ENCODE assay signal across 11 cellular contexts in the genomic region with DNA sequence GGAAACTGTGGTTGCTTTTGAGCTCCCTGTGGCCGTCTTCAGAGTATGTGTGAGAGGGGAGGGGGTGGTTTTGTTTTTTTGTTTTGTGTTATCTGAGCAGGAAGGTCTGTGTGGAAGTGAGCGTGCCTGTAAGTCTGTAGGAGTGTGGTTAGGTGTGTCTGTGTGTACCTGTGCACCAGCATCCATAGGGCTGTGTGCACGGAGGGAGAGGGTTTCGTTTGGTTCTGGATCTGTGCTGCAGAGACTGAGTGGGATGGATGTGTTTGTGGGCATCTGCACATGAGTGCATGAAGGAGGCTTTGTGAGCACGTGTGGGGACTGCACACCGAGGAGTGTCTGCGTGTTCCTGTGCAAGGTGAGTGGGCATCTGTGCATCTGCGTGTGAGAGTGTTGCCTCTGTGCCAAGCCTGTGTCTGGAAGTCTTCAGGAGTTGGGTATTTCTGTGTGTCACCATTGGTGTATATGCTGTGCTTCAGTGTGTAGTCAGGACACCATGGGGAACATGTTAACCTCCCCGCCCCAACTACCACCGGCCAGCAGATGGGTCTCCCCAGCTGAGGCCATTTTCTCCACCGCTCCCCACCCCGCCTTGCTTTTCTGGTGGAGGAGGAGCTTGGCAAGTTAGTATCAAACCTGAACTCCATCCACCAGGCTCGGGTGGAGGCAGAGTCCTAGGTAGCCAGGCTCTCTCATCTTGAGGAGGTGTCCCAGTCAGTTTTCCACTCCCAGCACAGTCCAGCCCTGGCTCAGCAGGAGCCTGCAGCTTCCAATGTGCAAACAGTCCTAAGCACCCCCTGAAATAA. TPM values are rescaled to one million over a fixed set of nuclear protein-coding genes. Genes with fewer than 3 reads are reported as not detected.
DNase-seq lines count a peak whose midpoint lies in the region; ATAC-seq and TF ChIP-seq lines count a peak whose summit lies in the region.
"Had no signal": no experiment of that assay in that cellular context is flagged by ENCODE, and none has a peak within 500 bp of the region (broad histone marks: within the 10 kb centered on the region; RNA-seq: fewer than 3 reads in every experiment).

No MANE protein-coding gene starts in this region.

- peaks cover 0 to 78% (median 57%) of the 10 kb centered on the region in 11 experiments; a peak in 15 of 22 replicates for H4K20me1 ChIP-seq in BLaER1 treated with 17β-estradiol and CSF1 and Interleukin-3, amounts not matched to agents 10 nM and 100 nM
- no peaks in the 10 kb centered on the region for H4K20me1 ChIP-seq in neural cell (ENCODE audit: insufficient read depth)
- no peaks in the 10 kb centered on the region for H4K20me1 ChIP-seq in smooth muscle cell (ENCODE audit: low read depth)

- no peak for ATAC-seq in HG03159 (IDR thresholded peaks at IDR 0.05; ENCODE audit: unreplicated experiment)
- ATAC-seq in HG02798 (IDR thresholded peaks at IDR 0.05; ENCODE audit: poor library complexity, unreplicated experiment), result no peak
- ATAC-seq: esophagus mucosa had no signal

- H2AFZ ChIP-seq in neural cell (ENCODE audit: low read depth, low read length) (no peak overlapping the region), smooth muscle cell (ENCODE audit: low read depth) (no peak overlapping the region)

- no peaks in the 10 kb centered on the region for H3K36me3 ChIP-seq in BLaER1 treated with 17β-estradiol and CSF1 and Interleukin-3, amounts not matched to agents 10 nM and 100 nM
- H3K36me3 ChIP-seq in HUES6 (ENCODE audit: control insufficient read depth, insufficient read depth, low read length), result no peaks in the 10 kb centered on the region
- H3K36me3 ChIP-seq in neural cell (ENCODE audit: insufficient read depth, low read length), result no peaks in the 10 kb centered on the region
- H3K36me3 ChIP-seq in smooth muscle cell (ENCODE audit: low read depth), result no peaks in the 10 kb centered on the region
- H3K36me3 ChIP-seq: spleen had no signal

- peak overlapping the region in 4 of 10 experiments; percentile 10 to 35 (median 22); a peak in 4 of 20 replicates for H3K4me3 ChIP-seq in BLaER1 treated with 17β-estradiol and CSF1 and Interleukin-3, amounts not matched to agents 10 nM and 100 nM
- peak overlapping the region; percentile 47; the same call in 1 of the 2 replicates for H3K4me3 ChIP-seq in HUES6 (ENCODE audit: low read depth, low read length)
- H3K4me3 ChIP-seq in coronary artery, result peak overlapping the region; percentile 64
- H3K4me3 ChIP-seq in neural cell (ENCODE audit: low read length), result no peak overlapping the region
- H3K4me3 ChIP-seq in smooth muscle cell, result no peak overlapping the region

- 37% methylated on average over 12 of the region's 13 CpGs for WGBS in smooth muscle cell (ENCODE audit: low lambda C conversion rate)

- peak overlapping the region; percentile 43 to 74 (median 65); a peak in 21 of 22 replicates for H3K4me2 ChIP-seq in BLaER1 treated with 17β-estradiol and CSF1 and Interleukin-3, amounts not matched to agents 10 nM and 100 nM
- H3K4me2 ChIP-seq in neural cell (ENCODE audit: low read length) (no peak overlapping the region), smooth muscle cell (no peak overlapping the region)

- no peak overlapping the region for H3K9ac ChIP-seq in BLaER1 treated with 17β-estradiol and CSF1 and Interleukin-3, amounts not matched to agents 10 nM and 100 nM
- H3K9ac ChIP-seq in HUES6 (ENCODE audit: low read length) (no peak overlapping the region), neural cell (ENCODE audit: low read length) (no peak overlapping the region), smooth muscle cell (ENCODE audit: low read depth) (no peak overlapping the region)

- TF ChIP-seq EP300 in neural cell (conservative IDR thresholded peaks at IDR 0.05; ENCODE audit: poor library complexity, severe bottlenecking), result no peak

- TF ChIP-seq RAD21 in neural cell (conservative IDR thresholded peaks at IDR 0.05), result no peak

- peaks cover 100% of the 10 kb centered on the region in 11 experiments for H3K27me3 ChIP-seq in BLaER1 treated with 17β-estradiol and CSF1 and Interleukin-3, amounts not matched to agents 10 nM and 100 nM
- peaks cover 100% of the 10 kb centered on the region for H3K27me3 ChIP-seq in HUES6 (ENCODE audit: control insufficient read depth, insufficient read depth, low read length)
- H3K27me3 ChIP-seq in neural cell (ENCODE audit: insufficient read depth, low read depth, low read length), result peaks cover 100% of the 10 kb centered on the region
- peaks cover 100% of the 10 kb centered on the region for H3K27me3 ChIP-seq in smooth muscle cell (ENCODE audit: low read depth)

- TF ChIP-seq CTCF in coronary artery (IDR thresholded peaks at IDR 0.05) (no peak), neural cell (IDR thresholded peaks at IDR 0.05; ENCODE audit: poor library complexity, severe bottlenecking) (no peak), smooth muscle cell (IDR thresholded peaks at IDR 0.05; ENCODE audit: borderline replicate concordance, insufficient read depth, poor library complexity, severe bottlenecking) (no peak)

- H3K9me2 ChIP-seq in neural cell (ENCODE audit: insufficient read depth, low read length), result no peaks in the 10 kb centered on the region

- peaks cover 0 to 13% (median 0%) of the 10 kb centered on the region in 11 experiments; a peak in 3 of 22 replicates for H3K9me3 ChIP-seq in BLaER1 treated with 17β-estradiol and CSF1 and Interleukin-3, amounts not matched to agents 10 nM and 100 nM (replicated peaks in 1 of 11)
- H3K9me3 ChIP-seq in HUES6 (ENCODE audit: control insufficient read depth, insufficient read depth, low read depth, low read length) (no peaks in the 10 kb centered on the region), neural cell (ENCODE audit: low read length) (no peaks in the 10 kb centered on the region), smooth muscle cell (replicated peaks; ENCODE audit: low read depth) (no peaks in the 10 kb centered on the region)
- H3K9me3 ChIP-seq: spleen had no signal

- no peak overlapping the region for H3K27ac ChIP-seq in BLaER1 treated with 17β-estradiol and CSF1 and Interleukin-3, amounts not matched to agents 10 nM and 100 nM
- H3K27ac ChIP-seq in HUES6 (ENCODE audit: low read depth, low read length), result no peak overlapping the region
- H3K27ac ChIP-seq in coronary artery, result no peak overlapping the region
- H3K27ac ChIP-seq in neural cell (ENCODE audit: low read length), result no peak overlapping the region
- H3K27ac ChIP-seq in smooth muscle cell (ENCODE audit: low read depth), result no peak overlapping the region

- H3K4me1 ChIP-seq in BLaER1 treated with 17β-estradiol and CSF1 and Interleukin-3, amounts not matched to agents 10 nM and 100 nM, result peaks cover 30 to 39% (median 34%) of the 10 kb centered on the region in 10 experiments
- 0 out of 2 replicates have a peak, but pooled peaks cover 5% of the 10 kb centered on the region for H3K4me1 ChIP-seq in HUES6 (ENCODE audit: control insufficient read depth, insufficient read depth, low read length)
- peaks cover 14% of the 10 kb centered on the region for H3K4me1 ChIP-seq in smooth muscle cell (ENCODE audit: low read depth)

- H3F3A ChIP-seq in neural cell (ENCODE audit: insufficient read depth, low read length, poor library complexity, severe bottlenecking) (no peaks in the 10 kb centered on the region), smooth muscle cell (ENCODE audit: low read depth) (no peaks in the 10 kb centered on the region)

- H3K79me2 ChIP-seq in neural cell (replicated peaks; ENCODE audit: insufficient read depth, low read length) (no peaks in the 10 kb centered on the region), smooth muscle cell (ENCODE audit: low read depth) (no peaks in the 10 kb centered on the region)

- no peak for DNase-seq in coronary artery (ENCODE audit: low spot score)
- DNase-seq in smooth muscle cell (lab: John Stamatoyannopoulos, UW; ENCODE audit: unreplicated experiment), result no peak
- DNase-seq in stimulated activated CD4-positive, alpha-beta T cell treated with anti-CD3 and anti-CD28 coated beads, Interleukin-4, amount 100 ng/mL, for 1 hour, result no peak
- DNase-seq: spleen, SW 1271 had no signal

TF ChIP-seq in neural cell, 6 proteins besides CTCF, POLR2A, EP300 and RAD21:
- TF ChIP-seq TAF1 (IDR thresholded peaks at IDR 0.05; ENCODE audit: low read depth) (no peak), EZH2 (IDR thresholded peaks at IDR 0.05; ENCODE audit: borderline replicate concordance, insufficient read depth, low read length, poor library complexity, severe bottlenecking) (peak; percentile 11)

RNA-seq across cellular contexts. Expression of a gene that starts 7.1 kb away (rescaled TPM):
- not detected in 2 replicates for polyA plus RNA-seq in neural cell
- not detected in 2 replicates for polyA minus RNA-seq in neural cell
- total RNA-seq in smooth muscle cell, result 0.04 TPM in 1 of 2 replicates, not detected in the other
- not detected in 2 replicates for polyA plus RNA-seq in smooth muscle cell
- total RNA-seq: esophagus mucosa had no signal

Comparison
In these comparisons a context has a peak if more than half of its experiments do, and no peak if none do; other contexts are left out.
1. H3K4me2 ChIP-seq: peak in BLaER1 treated with 17β-estradiol and CSF1 and Interleukin-3, amounts not matched to agents 10 nM and 100 nM (11 of 11); none in neural cell (single experiment) and smooth muscle cell (single experiment).
2. H3K4me3 ChIP-seq: peak in HUES6 (single experiment) and coronary artery (single experiment); none in neural cell (single experiment) and smooth muscle cell (single experiment).